In genomic region chr15:56496635-56497034, GRCh38 we compare ENCODE assay signal across 8 cellular contexts. TPM values are rescaled to one million over a fixed set of nuclear protein-coding genes. Genes with fewer than 3 reads are reported as not detected.
A peak's percentile ranks its signal among the peaks of the same experiment; 100 is the strongest.
DNase-seq lines count a peak whose midpoint lies in the region; ATAC-seq and TF ChIP-seq lines count a peak whose summit lies in the region.
"Had no signal": no experiment of that assay in that cellular context is flagged by ENCODE, and none has a peak within 500 bp of the region (broad histone marks: within the 10 kb centered on the region; RNA-seq: fewer than 3 reads in every experiment).

No MANE protein-coding gene starts in this region.

- TF ChIP-seq CTCF in GM10248 (IDR thresholded peaks at IDR 0.05; ENCODE audit: control extremely low read depth, extremely low read depth, low read depth, missing control alignments) (peak; percentile 70), fibroblast of lung (conservative IDR thresholded peaks at IDR 0.05 in 1 of 2, IDR thresholded peaks at IDR 0.05 in 1 of 2; ENCODE audit: low read depth in 1 of 2, low read length in 2 of 2) (peak; percentile 53 to 70), neural crest cell (conservative IDR thresholded peaks at IDR 0.05) (peak; percentile 86)

- peak; percentile 65 for ATAC-seq in HG02610 (IDR thresholded peaks at IDR 0.05; ENCODE audit: unreplicated experiment)
- ATAC-seq in GM21576 (IDR thresholded peaks at IDR 0.05; ENCODE audit: unreplicated experiment) = no peak

- no peaks in the 10 kb centered on the region for H3K4me1 ChIP-seq in fibroblast of lung (ENCODE audit: control insufficient read depth, extremely low read depth, insufficient read depth, low read length)

- H3K27ac ChIP-seq in fibroblast of lung (ENCODE audit: insufficient read depth, low read length) = no peak overlapping the region

- no peak overlapping the region for H3K27ac Mint-ChIP-seq in neural crest cell (ENCODE audit: unreplicated experiment)
- H3K27ac Mint-ChIP-seq: dendritic cell treated with granulocyte-macrophage colony-stimulating factor and Interleukin-4, amounts not matched to agents 40 ng/mL and 50 ng/mL, for 4 days had no signal

- H3K9ac ChIP-seq in fibroblast of lung (ENCODE audit: insufficient read depth, low read length) = no peak overlapping the region

- peaks cover 3% of the 10 kb centered on the region for H3K4me1 Mint-ChIP-seq in neural crest cell

- peak overlapping the region; percentile 44 for H3K4me2 ChIP-seq in fibroblast of lung (ENCODE audit: extremely low read depth, insufficient read depth, low read length)

- H3K79me2 ChIP-seq in fibroblast of lung (ENCODE audit: control insufficient read depth, insufficient read depth, low read length) = no peaks in the 10 kb centered on the region

- H2AFZ ChIP-seq in fibroblast of lung (ENCODE audit: low read length) = peak overlapping the region; percentile 3

- DNase-seq in GM10248 (ENCODE audit: extremely low spot score) = peak; percentile 63
- DNase-seq in NCI-H1930 (lab: John Stamatoyannopoulos, UW) = peak; percentile 22 to 41
- DNase-seq in SW 1271 (lab: John Stamatoyannopoulos, UW) = peak; percentile 23 to 77
- DNase-seq in fibroblast of lung (ENCODE audit: low read depth in 2 of 2) = peak; percentile 66 to 86
- no peak for DNase-seq in neural crest cell (ENCODE audit: low read depth, low spot score)

- peaks cover 4% of the 10 kb centered on the region for H3K9me3 Mint-ChIP-seq in neural crest cell
- H3K9me3 Mint-ChIP-seq: dendritic cell treated with granulocyte-macrophage colony-stimulating factor and Interleukin-4, amounts not matched to agents 40 ng/mL and 50 ng/mL, for 4 days had no signal

- H4K20me1 ChIP-seq in fibroblast of lung (ENCODE audit: control insufficient read depth, extremely low read depth, insufficient read depth, low read length) = no peaks in the 10 kb centered on the region

- H3K9me3 ChIP-seq in fibroblast of lung (ENCODE audit: control insufficient read depth, insufficient read depth, low read depth, low read length) = no peaks in the 10 kb centered on the region

- POLR2A ChIA-PET in GM10248 (lab: Yijun Ruan, JAX) = no interaction called here

- peaks cover 15% of the 10 kb centered on the region for H3K27me3 ChIP-seq in fibroblast of lung (ENCODE audit: control insufficient read depth, insufficient read depth, low read length)

- H3K4me3 Mint-ChIP-seq in neural crest cell = no peak overlapping the region
- H3K4me3 Mint-ChIP-seq: dendritic cell treated with granulocyte-macrophage colony-stimulating factor and Interleukin-4, amounts not matched to agents 40 ng/mL and 50 ng/mL, for 4 days had no signal

- CTCF ChIA-PET in GM10248 (lab: Yijun Ruan, JAX) = interaction anchor here (0.7 to 2.4 kb wide), 22 partner anchors 9 to 1033 kb away, joined by 3 to 13 read pairs (median 3); partner anchors contain the start of gene MNS1

- H3K36me3 ChIP-seq in fibroblast of lung (ENCODE audit: control insufficient read depth, insufficient read depth, low read length) = no peaks in the 10 kb centered on the region

- H3K4me3 ChIP-seq in fibroblast of lung (replicated peaks in 1 of 4; ENCODE audit: control extremely low read depth in 1 of 4, insufficient read depth in 1 of 4, low read depth in 3 of 4, low read length in 4 of 4) = no peak overlapping the region

- H3K36me3 Mint-ChIP-seq in neural crest cell (ENCODE audit: low read depth) = no peaks in the 10 kb centered on the region

- H3K27me3 Mint-ChIP-seq in neural crest cell (ENCODE audit: low read depth) = no peaks in the 10 kb centered on the region

RNA-seq across cellular contexts. Expression of gene MNS1, which starts 31.7 kb away (rescaled TPM):
- total RNA-seq in fibroblast of lung (1.8 and 2.1 TPM in 2 replicates), neural crest cell (7.9 and 9.6 TPM in 2 replicates)
- 3.2 and 3.9 TPM in 2 replicates for polyA plus RNA-seq in fibroblast of lung
- 4.5 and 4.7 TPM in 2 replicates for polyA plus RNA-seq in fibroblast of lung (2012)
- not detected in 2 replicates for polyA minus RNA-seq in fibroblast of lung (ENCODE audit: low replicate concordance)
